In genomic region chr12:105378821-105379400, GRCh38 we compare ENCODE assay signal across 1 cellular context.
TF ChIP-seq lines count a peak whose summit lies in the region.

No MANE protein-coding gene starts in this region.

TF ChIP-seq in GM23338, 12 proteins besides CTCF, POLR2A, EP300 and RAD21 (continued from another document):
- TF ChIP-seq ETS1 (IDR thresholded peaks at IDR 0.05) (no peak), JUNB (IDR thresholded peaks at IDR 0.05; ENCODE audit: unreplicated experiment) (no peak), REST (IDR thresholded peaks at IDR 0.05; ENCODE audit: unreplicated experiment) (no peak), EZH2 (IDR thresholded peaks at IDR 0.05; ENCODE audit: low read depth, unreplicated experiment) (no peak), ZNF331 (CRISPR knock-in tag; IDR thresholded peaks at IDR 0.05; ENCODE audit: low read depth) (no peak), NANOG (IDR thresholded peaks at IDR 0.05; ENCODE audit: borderline replicate concordance) (no peak)
